Comparison of ENCODE assay signal across 8 cellular contexts in the genomic region with DNA sequence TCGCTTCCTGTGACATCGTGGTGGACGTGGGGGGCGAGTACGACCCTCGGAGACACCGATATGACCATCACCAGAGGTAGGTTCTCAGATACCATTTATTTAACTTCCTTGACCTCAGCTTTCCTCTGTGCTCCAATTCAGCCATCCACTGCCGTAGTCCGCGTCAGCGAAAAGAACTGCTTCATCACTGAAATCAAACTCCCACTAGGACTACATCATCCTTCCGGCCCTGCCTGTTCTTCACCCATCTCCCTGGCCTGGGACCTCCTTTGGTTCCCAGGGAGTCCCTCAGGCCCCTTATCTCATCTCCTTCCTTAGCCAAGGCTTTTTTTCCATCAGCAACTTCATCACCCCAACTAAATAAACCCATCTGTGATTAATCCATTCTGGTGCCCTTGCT. TPM values are rescaled to one million over a fixed set of nuclear protein-coding genes. Genes with fewer than 3 reads are reported as not detected.
DNase-seq lines count a peak whose midpoint lies in the region; ATAC-seq and TF ChIP-seq lines count a peak whose summit lies in the region.

No MANE protein-coding gene starts in this region.

- H3K4me3 Mint-ChIP-seq in chondrocyte (ENCODE audit: unreplicated experiment): peak overlapping the region; percentile 84

- no peak for ATAC-seq in GM18909 (IDR thresholded peaks at IDR 0.05; ENCODE audit: poor library complexity, unreplicated experiment)
- ATAC-seq in HG02840 (IDR thresholded peaks at IDR 0.05; ENCODE audit: low FRiP score, unreplicated experiment): no peak

- H3K4me3 ChIP-seq in NB4 (ENCODE audit: low read depth, low read length): peak overlapping the region; percentile 93

- peaks cover 69% of the 10 kb centered on the region for H3K4me1 Mint-ChIP-seq in chondrocyte (ENCODE audit: low read depth)

- no peak for TF ChIP-seq POLR2A in NB4 (IDR thresholded peaks at IDR 0.05; ENCODE audit: extremely low read depth, insufficient read length)

- H3K27ac Mint-ChIP-seq in chondrocyte (ENCODE audit: unreplicated experiment): peak overlapping the region; percentile 96

- TF ChIP-seq CTCF in NB4 (IDR thresholded peaks at IDR 0.05; ENCODE audit: low read depth, low read length) (no peak), chondrocyte (IDR thresholded peaks at IDR 0.05) (no peak)

- no peaks in the 10 kb centered on the region for H3K9me3 Mint-ChIP-seq in chondrocyte (ENCODE audit: low read depth)

- H3K27me3 Mint-ChIP-seq in chondrocyte (ENCODE audit: low read depth): no peaks in the 10 kb centered on the region

- DNase-seq in Daoy (ENCODE audit: low read depth): peak; percentile 55
- DNase-seq in NB4 (ENCODE audit: low read depth): peak; percentile 35
- no peak for DNase-seq in chondrocyte (ENCODE audit: low spot score)
- DNase-seq in myocyte (ENCODE audit: low read depth): peak; percentile 22
- DNase-seq in COLO829 (ENCODE audit: low spot score): no peak
- DNase-seq in amniotic stem cell (lab: John Stamatoyannopoulos, UW): no peak

- H3K36me3 Mint-ChIP-seq in chondrocyte (ENCODE audit: low read depth): peaks cover 15% of the 10 kb centered on the region

RNA-seq across cellular contexts. Expression of gene MYG1, which starts 0.7 kb away (rescaled TPM):
- total RNA-seq in Daoy (2014; rRNA removed; shearing (Covaris generic)): 86.6 and 89.2 TPM in 2 replicates
- total RNA-seq in chondrocyte: 44.1 to 47.0 TPM (median 47.0 TPM) in 3 replicates
- 40.9 and 42.8 TPM in 2 replicates for total RNA-seq in myocyte
- polyA plus RNA-seq in myocyte (2012): 59.8 TPM

RNA-seq across cellular contexts. Expression of gene PFDN5, which starts 4.8 kb away (rescaled TPM):
- total RNA-seq in Daoy (2014; rRNA removed; shearing (Covaris generic)): 480 and 590 TPM in 2 replicates
- total RNA-seq in chondrocyte (266 to 309 TPM (median 274 TPM) in 3 replicates), myocyte (253 and 294 TPM in 2 replicates)
- 728 TPM for polyA plus RNA-seq in myocyte (2012)

RNA-seq across cellular contexts. Expression of gene AAAS, which starts 21.2 kb away (rescaled TPM):
- total RNA-seq in Daoy (2014; rRNA removed; shearing (Covaris generic)): 106 and 116 TPM in 2 replicates
- total RNA-seq in chondrocyte (48.6 to 71.1 TPM (median 52.8 TPM) in 3 replicates), myocyte (63.6 and 74.1 TPM in 2 replicates)
- polyA plus RNA-seq in myocyte (2012): 55.7 TPM

RNA-seq across cellular contexts. Expression of gene ESPL1, which starts 32.1 kb away (rescaled TPM):
- total RNA-seq in Daoy (2014; rRNA removed; shearing (Covaris generic)): 29.0 and 31.6 TPM in 2 replicates
- 4.0 to 5.5 TPM (median 4.8 TPM) in 3 replicates for total RNA-seq in chondrocyte
- 0.36 and 0.53 TPM in 2 replicates for total RNA-seq in myocyte
- polyA plus RNA-seq in myocyte (2012): 0.42 TPM

RNA-seq across cellular contexts. Expression of gene SP7, which starts 36.0 kb away (rescaled TPM):
- total RNA-seq in Daoy (2014; rRNA removed; shearing (Covaris generic)): not detected in 2 replicates
- total RNA-seq in chondrocyte (not detected in 3 replicates), myocyte (not detected in 2 replicates)
- not detected for polyA plus RNA-seq in myocyte (2012)

Comparison
In these comparisons a context has a peak if more than half of its experiments do, and no peak if none do; other contexts are left out.
1. DNase-seq: peak in Daoy (single experiment), NB4 (single experiment) and myocyte (single experiment); none in chondrocyte (single experiment), COLO829 (single experiment) and amniotic stem cell (single experiment).